Comparison of ENCODE assay signal across 8 cellular contexts in the genomic region with DNA sequence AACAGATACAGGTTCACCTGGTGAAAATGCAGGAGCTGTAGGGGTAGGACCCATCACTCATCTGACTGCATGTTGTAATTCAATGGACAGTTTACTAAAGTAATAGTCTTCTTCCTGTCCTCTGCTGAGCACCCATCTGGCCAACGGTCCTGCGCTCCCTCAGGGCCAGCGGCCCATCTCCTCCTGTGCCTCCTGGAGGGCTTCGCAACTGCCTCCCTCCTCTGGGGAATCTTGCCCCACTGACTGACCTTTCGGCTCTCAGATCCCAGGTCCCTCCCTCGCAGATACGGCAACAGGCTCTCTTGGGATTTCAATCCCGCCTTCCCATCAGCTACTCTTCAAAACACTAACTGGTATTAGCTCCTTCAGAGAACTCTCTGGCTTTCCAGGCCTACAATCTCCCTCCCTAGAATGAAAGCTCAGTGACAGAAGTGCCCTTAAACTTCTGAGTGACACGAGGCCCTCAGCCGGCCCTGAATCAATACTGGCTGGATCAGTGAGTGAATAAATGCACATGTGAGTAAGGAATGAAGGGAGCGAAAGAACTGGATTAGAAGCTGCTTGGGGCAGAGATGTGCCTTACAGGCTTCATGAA. TPM values are rescaled to one million over a fixed set of nuclear protein-coding genes. Genes with fewer than 3 reads are reported as not detected.
DNase-seq lines count a peak whose midpoint lies in the region; ATAC-seq and TF ChIP-seq lines count a peak whose summit lies in the region.

No MANE protein-coding gene starts in this region.

- H3K4me1 ChIP-seq in OCI-LY1 (ENCODE audit: insufficient read depth, low read length, severe bottlenecking) (peaks cover 20% of the 10 kb centered on the region), endocrine pancreas (ENCODE audit: control insufficient read depth, insufficient read depth, low read length) (no peaks in the 10 kb centered on the region), psoas muscle (peaks cover 16% of the 10 kb centered on the region)

- DNase-seq in ELR (ENCODE audit: low read depth) = peak; percentile 22
- no peak for DNase-seq in psoas muscle
- no peak for DNase-seq in GM13976 (ENCODE audit: low spot score)
- no peak for DNase-seq in AML-193 (lab: John Stamatoyannopoulos, UW)
- DNase-seq in DMS114 treated with DMSO at 0.1 percent for 48 hours (lab: John Stamatoyannopoulos, UW; ENCODE audit: unreplicated experiment) = no peak
- DNase-seq in effector CD4-positive, alpha-beta T cell = no peak

- H3K27me3 ChIP-seq in OCI-LY1 (ENCODE audit: insufficient read depth, low read length) (no peaks in the 10 kb centered on the region), endocrine pancreas (ENCODE audit: control insufficient read depth, insufficient read depth, low read length) (no peaks in the 10 kb centered on the region), psoas muscle (ENCODE audit: insufficient read depth in 3 of 3, low read length in 2 of 3) (no peaks in the 10 kb centered on the region)

- H3K9me2 ChIP-seq in OCI-LY1 (ENCODE audit: low read depth, low read length) = no peaks in the 10 kb centered on the region

- H3K27ac ChIP-seq in OCI-LY1 (ENCODE audit: low read depth, low read length, poor library complexity, severe bottlenecking) (no peak overlapping the region), psoas muscle (peak overlapping the region; percentile 92)

- H3K36me3 ChIP-seq in OCI-LY1 (ENCODE audit: insufficient read depth, low read length) = no peaks in the 10 kb centered on the region
- no peaks in the 10 kb centered on the region for H3K36me3 ChIP-seq in endocrine pancreas (ENCODE audit: control insufficient read depth, insufficient read depth, low read length)
- H3K36me3 ChIP-seq in psoas muscle (ENCODE audit: insufficient read depth in 1 of 2, low read depth in 1 of 2) = no peaks in the 10 kb centered on the region

- intact Hi-C loops in psoas muscle (cut with DNase I) = no loop called here

- no peak overlapping the region for H2AFZ ChIP-seq in OCI-LY1 (ENCODE audit: low read length)

- TF ChIP-seq CTCF in OCI-LY1 (IDR thresholded peaks at IDR 0.05; ENCODE audit: low read length) (no peak), psoas muscle (IDR thresholded peaks at IDR 0.05) (no peak), GM13976 (IDR thresholded peaks at IDR 0.05; ENCODE audit: borderline replicate concordance, control extremely low read depth, extremely low read depth, insufficient read depth, missing control alignments) (no peak)

- in situ Hi-C loops in GM13976 (cut with MboI; ENCODE audit: low sequenced_read_pairs, unreplicated experiment) = no loop called here

- no peaks in the 10 kb centered on the region for H3K79me2 ChIP-seq in OCI-LY1 (ENCODE audit: insufficient read depth, low read length)

- no peaks in the 10 kb centered on the region for H3F3A ChIP-seq in OCI-LY1 (ENCODE audit: insufficient read depth, low read length)

- H4K20me1 ChIP-seq in OCI-LY1 (ENCODE audit: insufficient read depth, low read length) = no peaks in the 10 kb centered on the region

- WGBS in psoas muscle, 3 donors = 52 to 64% (median 53%) methylated on average over 11 of the region's 11 CpGs

- H3K9me3 ChIP-seq in OCI-LY1 (ENCODE audit: low read length) (no peaks in the 10 kb centered on the region), endocrine pancreas (ENCODE audit: control insufficient read depth, low read length) (no peaks in the 10 kb centered on the region), psoas muscle (no peaks in the 10 kb centered on the region)

- ATAC-seq in psoas muscle = no peak

- H3K4me3 ChIP-seq in OCI-LY1 (ENCODE audit: low read depth, low read length, poor library complexity, severe bottlenecking) (peak overlapping the region; percentile 85), endocrine pancreas (ENCODE audit: control insufficient read depth, insufficient read depth, low read length) (no peak overlapping the region), psoas muscle (peak overlapping the region; percentile 96)

- peak overlapping the region; percentile 98 for H3K4me2 ChIP-seq in OCI-LY1 (ENCODE audit: low read length)

- H3K9ac ChIP-seq in OCI-LY1 (ENCODE audit: low read length) (peak overlapping the region; percentile 84), endocrine pancreas (ENCODE audit: control insufficient read depth, insufficient read depth, low read length) (peak overlapping the region; percentile 71)

RNA-seq across cellular contexts. Expression of a gene that starts 1.3 kb away (rescaled TPM):
- total RNA-seq in psoas muscle = 10 to 100 TPM; 15.9 to 28.1 (median 21.7) TPM
- polyA plus RNA-seq in psoas muscle = 10 to 100 TPM; 24.1 to 79.0 (median 35.7) TPM
